Comparison of ENCODE assay signal across 8 cellular contexts in genomic region chr17:2025220-2025621, GRCh38. TPM values are rescaled to one million over a fixed set of nuclear protein-coding genes. Genes with fewer than 3 reads are reported as not detected.
DNase-seq lines count a peak whose midpoint lies in the region; ATAC-seq, FAIRE-seq and TF ChIP-seq lines count a peak whose summit lies in the region.

TSS of gene RTN4RL1 (minus strand) at chr17:2025334. CDS start at chr17:2024865, 469 bp downstream.

- peaks cover 30% of the 10 kb centered on the region for H3K27me3 Mint-ChIP-seq in activated naive CD8-positive, alpha-beta T cell treated with anti-CD3 and anti-CD28 coated beads, Interleukin-2, amount 50 U/mL, for 24 hours

- peaks cover 18% of the 10 kb centered on the region for H3K4me1 Mint-ChIP-seq in activated naive CD8-positive, alpha-beta T cell treated with anti-CD3 and anti-CD28 coated beads, Interleukin-2, amount 50 U/mL, for 24 hours

- no peaks in the 10 kb centered on the region for H3K36me3 ChIP-seq in HUES48 (ENCODE audit: control insufficient read depth, insufficient read depth, low read length)

- intact Hi-C loops in left cardiac atrium (cut with DNase I) = loop anchor here (5.0 kb wide), 3 partner anchors 103 to 308 kb away; no protein-coding TSS in a partner anchor

- H3K4me3 ChIP-seq in AG10803 (ENCODE audit: low read length) (peak within 1 kb of the TSS; percentile 50), HUES48 (ENCODE audit: low read depth, low read length) (peak within 1 kb of the TSS; percentile 48; the same call in 1 of the 2 replicates)

- peaks cover 92% of the 10 kb centered on the region for H3K27me3 ChIP-seq in HUES48 (ENCODE audit: control insufficient read depth, insufficient read depth, low read length)

- no peak for FAIRE-seq in GM19239 (lab: Jason Lieb, UNC)

- peak within 1 kb of the TSS; percentile 68 for H3K4me3 Mint-ChIP-seq in activated naive CD8-positive, alpha-beta T cell treated with anti-CD3 and anti-CD28 coated beads, Interleukin-2, amount 50 U/mL, for 24 hours

- TF ChIP-seq CTCF in AG10803 (conservative IDR thresholded peaks at IDR 0.05; ENCODE audit: low read length) = no peak

- ATAC-seq in SK-N-SH treated with all-trans-retinoic acid at 6 μM for 48 hours (peak; percentile 9; the same call in 2 of the 3 replicates), left cardiac atrium (peak; percentile 58 to 63), GM19324 (IDR thresholded peaks at IDR 0.05; ENCODE audit: low FRiP score, unreplicated experiment) (no peak)
- ATAC-seq in activated naive CD8-positive, alpha-beta T cell treated with anti-CD3 and anti-CD28 coated beads, Interleukin-2, amount 50 U/mL, for 24 hours = no peak

- H3K9me3 Mint-ChIP-seq in activated naive CD8-positive, alpha-beta T cell treated with anti-CD3 and anti-CD28 coated beads, Interleukin-2, amount 50 U/mL, for 24 hours = no peaks in the 10 kb centered on the region

- no peaks in the 10 kb centered on the region for H3K36me3 Mint-ChIP-seq in activated naive CD8-positive, alpha-beta T cell treated with anti-CD3 and anti-CD28 coated beads, Interleukin-2, amount 50 U/mL, for 24 hours (ENCODE audit: low read depth)

- no peak within 1 kb of the TSS for H3K27ac ChIP-seq in HUES48 (ENCODE audit: low read depth, low read length)

- peak; percentile 55 for DNase-seq in AG10803 (ENCODE audit: low read depth)
- peak; percentile 60 for DNase-seq in activated naive CD8-positive, alpha-beta T cell treated with anti-CD3 and anti-CD28 coated beads, Interleukin-2, amount 50 U/mL, for 24 hours
- DNase-seq in left cardiac atrium = peak; percentile 80
- peak; percentile 75 for DNase-seq in putamen (ENCODE audit: low spot score)
- no peak for DNase-seq in GM19239 (ENCODE audit: insufficient read length, low spot score)

- H3K4me1 ChIP-seq in HUES48 (ENCODE audit: control insufficient read depth, insufficient read depth, low read length) = peaks cover 4% of the 10 kb centered on the region; the same call in 1 of the 2 replicates

- no peak within 1 kb of the TSS for H3K27ac Mint-ChIP-seq in activated naive CD8-positive, alpha-beta T cell treated with anti-CD3 and anti-CD28 coated beads, Interleukin-2, amount 50 U/mL, for 24 hours

- no peak within 1 kb of the TSS for H3K9ac ChIP-seq in HUES48 (ENCODE audit: low read depth, low read length)

- no peaks in the 10 kb centered on the region; the same call in 1 of the 2 replicates for H3K9me3 ChIP-seq in HUES48 (ENCODE audit: control insufficient read depth, insufficient read depth, low read length)

TF ChIP-seq in SK-N-SH treated with all-trans-retinoic acid at 6 μM for 48 hours, 23 proteins besides CTCF, POLR2A, EP300 and RAD21:
- TF ChIP-seq ZNF565 (CRISPR knock-in tag; conservative IDR thresholded peaks at IDR 0.05; ENCODE audit: low read depth) (no peak), TCF4 (CRISPR knock-in tag; IDR thresholded peaks at IDR 0.05; ENCODE audit: borderline replicate concordance) (no peak), ZFP30 (CRISPR knock-in tag; IDR thresholded peaks at IDR 0.05) (no peak), OSR1 (CRISPR knock-in tag; IDR thresholded peaks at IDR 0.05) (no peak), ARNTL (CRISPR knock-in tag; IDR thresholded peaks at IDR 0.05; ENCODE audit: borderline replicate concordance, low read depth) (no peak), TOX (CRISPR knock-in tag; IDR thresholded peaks at IDR 0.05; ENCODE audit: borderline replicate concordance) (no peak), ESRRG (CRISPR knock-in tag; IDR thresholded peaks at IDR 0.05) (no peak), POU6F1 (CRISPR knock-in tag; IDR thresholded peaks at IDR 0.05; ENCODE audit: borderline replicate concordance, low read depth) (no peak), ZNF8 (CRISPR knock-in tag; IDR thresholded peaks at IDR 0.05) (no peak), BACH2 (CRISPR knock-in tag; IDR thresholded peaks at IDR 0.05; ENCODE audit: borderline replicate concordance) (no peak), RARB (CRISPR knock-in tag; IDR thresholded peaks at IDR 0.05) (no peak), CSDC2 (CRISPR knock-in tag; IDR thresholded peaks at IDR 0.05) (no peak)

RNA-seq across cellular contexts. Expression of gene RTN4RL1, which starts in this region (rescaled TPM):
- total RNA-seq in left cardiac atrium = 1 to 10 TPM; 6.2 to 7.6 TPM

Comparison
In these comparisons a context has a peak if more than half of its experiments do, and no peak if none do; other contexts are left out.
1. ATAC-seq: peak in SK-N-SH treated with all-trans-retinoic acid at 6 μM for 48 hours (single experiment) and left cardiac atrium (2 of 2); none in activated naive CD8-positive, alpha-beta T cell treated with anti-CD3 and anti-CD28 coated beads, Interleukin-2, amount 50 U/mL, for 24 hours (single experiment) and GM19324 (single experiment).